In the genomic region with DNA sequence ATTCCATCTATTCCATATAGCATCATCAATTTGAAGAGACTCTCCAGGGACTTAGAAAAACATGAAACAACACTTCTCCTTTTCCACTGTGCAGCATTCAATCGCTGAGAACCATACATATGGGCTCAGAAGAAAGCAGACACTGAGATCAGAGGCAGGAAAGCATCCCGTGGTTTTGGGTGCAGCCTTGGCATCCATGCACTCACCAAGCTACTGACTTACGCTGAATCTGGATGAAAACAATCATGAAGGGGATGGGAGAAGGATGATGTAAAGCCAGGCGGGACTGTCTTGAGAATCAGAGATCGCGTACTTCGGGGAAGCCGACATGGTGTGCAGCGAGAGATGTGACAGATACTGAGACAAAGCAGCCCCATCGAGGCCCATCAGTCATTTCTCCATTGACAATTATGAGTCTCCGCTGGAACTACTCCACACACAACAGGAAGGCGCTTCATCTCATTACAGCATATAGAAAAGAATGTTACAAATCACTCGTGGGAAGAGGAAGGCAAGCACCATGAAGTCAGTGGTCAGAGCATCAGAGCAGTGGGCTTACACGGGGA, we compare ENCODE assay signal across 12 cellular contexts.
"Had no signal": no experiment of that assay in that cellular context is flagged by ENCODE, and none has a peak within 500 bp of the region (broad histone marks: within the 10 kb centered on the region; RNA-seq: fewer than 3 reads in every experiment).

No MANE protein-coding gene starts in this region.

- H3K27ac Mint-ChIP-seq: activated T-cell treated with anti-CD3 and anti-CD28 coated beads, Interleukin-2, amount 50 U/mL, for 24 hours; immature natural killer cell had no signal

- DNase-seq: activated gamma-delta T cell treated with Interleukin-2 at 50 U/mL for 16 hours; activated T-cell treated with anti-CD3 and anti-CD28 coated beads, Interleukin-2, amount 50 U/mL, for 24 hours; cerebellar nuclear complex; dermis blood vessel endothelial cell; immature natural killer cell; left cardiac atrium; midbrain; T-helper 9 cell; upper lobe of left lung had no signal

- H3K36me3 Mint-ChIP-seq: immature natural killer cell had no signal

- H3K4me3 Mint-ChIP-seq: activated T-cell treated with anti-CD3 and anti-CD28 coated beads, Interleukin-2, amount 50 U/mL, for 24 hours; immature natural killer cell had no signal

- H3K4me3 ChIP-seq: hepatocyte, lung, skin epidermis, upper lobe of left lung had no signal

- H3K27me3 Mint-ChIP-seq: activated T-cell treated with anti-CD3 and anti-CD28 coated beads, Interleukin-2, amount 50 U/mL, for 24 hours had no signal

- H3K36me3 ChIP-seq: upper lobe of left lung had no signal
